8 cellular contexts compared by ENCODE assay signal in the genomic region with DNA sequence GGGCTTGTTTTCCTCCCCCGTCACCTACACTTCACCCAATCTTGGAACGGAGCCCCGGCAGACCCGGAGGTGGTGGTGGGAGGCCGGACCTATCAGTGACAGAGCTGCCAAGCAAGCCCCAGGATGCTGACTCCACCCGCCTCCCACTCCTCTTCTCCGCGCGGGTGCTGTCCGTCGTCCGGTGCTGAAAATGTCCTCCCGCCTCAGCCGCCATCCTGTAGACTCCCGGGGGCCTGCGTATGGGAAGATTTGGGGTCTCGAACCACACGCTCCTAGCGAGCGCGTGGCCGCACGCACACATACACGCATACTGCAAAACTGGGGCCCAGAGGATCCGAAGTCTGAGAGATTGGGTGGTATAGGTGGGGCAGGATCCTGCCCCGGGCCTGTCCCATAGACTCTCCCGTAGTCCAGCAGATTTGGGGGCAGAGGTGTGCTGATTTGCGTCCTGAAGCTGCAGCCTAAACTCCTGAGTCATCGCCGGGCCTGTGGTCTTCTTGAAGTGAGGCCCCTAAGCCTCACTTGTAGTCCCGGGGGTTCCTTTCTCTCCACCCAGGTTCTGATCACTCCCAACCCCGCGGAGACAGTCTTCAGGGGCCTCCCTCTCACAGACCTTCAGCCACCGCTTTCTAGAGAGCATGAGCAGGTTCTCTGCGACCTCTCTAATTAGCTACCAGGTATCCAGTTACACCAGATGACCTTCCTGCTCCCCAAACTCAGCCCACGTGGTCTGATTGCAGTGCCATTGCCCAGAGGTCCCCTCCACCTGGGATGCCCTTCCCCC. TPM values are rescaled to one million over a fixed set of nuclear protein-coding genes. Genes with fewer than 3 reads are reported as not detected.
DNase-seq lines count a peak whose midpoint lies in the region; ATAC-seq lines count a peak whose summit lies in the region.

No MANE protein-coding gene starts in this region.

- peak; percentile 17 for ATAC-seq in HG03060 (IDR thresholded peaks at IDR 0.05; ENCODE audit: low read depth, unreplicated experiment)

- peak overlapping the region; percentile 95 for H3K4me2 ChIP-seq in skeletal muscle satellite cell (ENCODE audit: low read length)

- peaks cover 15% of the 10 kb centered on the region for H3K4me1 ChIP-seq in skeletal muscle satellite cell (ENCODE audit: control insufficient read depth, insufficient read depth, low read length)

- peak overlapping the region; percentile 72 for H3K4me3 ChIP-seq in skeletal muscle satellite cell (ENCODE audit: low read length)

- peak; percentile 70 to 76 for DNase-seq in activated CD4-positive, alpha-beta T cell treated with anti-CD3 and anti-CD28 coated beads for 24 hours (ENCODE audit: low read depth in 2 of 2)
- DNase-seq in activated CD4-positive, alpha-beta T cell treated with anti-CD3 and anti-CD28 coated beads for 1 hour: no peak
- DNase-seq in SIG-M5 (lab: John Stamatoyannopoulos, UW): peak; percentile 55
- DNase-seq in activated naive CD8-positive, alpha-beta T cell treated with anti-CD3 and anti-CD28 coated beads, Interleukin-2, amount 50 U/mL, for 16 hours (ENCODE audit: low read depth, low spot score): peak; percentile 71
- DNase-seq in hepatic stellate cell (ENCODE audit: low spot score): peak; percentile 88
- no peak for DNase-seq in glomerular visceral epithelial cell (ENCODE audit: extremely low spot score)

- H3K9ac ChIP-seq in skeletal muscle satellite cell (ENCODE audit: low read depth, low read length): peak overlapping the region; percentile 96

- H3K9me3 ChIP-seq in skeletal muscle satellite cell (replicated peaks; ENCODE audit: low read length): no peaks in the 10 kb centered on the region

- peaks cover 23% of the 10 kb centered on the region for H3K36me3 ChIP-seq in skeletal muscle satellite cell (ENCODE audit: insufficient read depth, low read length)

- peaks cover 33% of the 10 kb centered on the region for H3K27me3 ChIP-seq in skeletal muscle satellite cell (ENCODE audit: control insufficient read depth, insufficient read depth, low read length)

RNA-seq across cellular contexts. Expression of gene YIF1A, which starts 0.8 kb away (rescaled TPM):
- 181 and 287 TPM in 2 replicates for total RNA-seq in skeletal muscle satellite cell (2012; rRNA removed)

RNA-seq across cellular contexts. Expression of gene TMEM151A, which starts 2.0 kb away (rescaled TPM):
- 0.22 TPM in 1 of 2 replicates, not detected in the other for total RNA-seq in skeletal muscle satellite cell (2012; rRNA removed)

RNA-seq across cellular contexts. Expression of gene CNIH2, which starts 11.8 kb away (rescaled TPM):
- 1.3 TPM in 1 of 2 replicates, not detected in the other for total RNA-seq in skeletal muscle satellite cell (2012; rRNA removed)

RNA-seq across cellular contexts. Expression of gene RAB1B, which starts 21.3 kb away (rescaled TPM):
- total RNA-seq in skeletal muscle satellite cell (2012; rRNA removed): 77.3 and 92.0 TPM in 2 replicates

RNA-seq across cellular contexts. Expression of gene CD248, which starts 27.1 kb away (rescaled TPM):
- 138 and 141 TPM in 2 replicates for total RNA-seq in skeletal muscle satellite cell (2012; rRNA removed)

Comparison
In these comparisons a context has a peak if more than half of its experiments do, and no peak if none do; other contexts are left out.
1. DNase-seq: peak in activated CD4-positive, alpha-beta T cell treated with anti-CD3 and anti-CD28 coated beads for 24 hours (2 of 2), SIG-M5 (single experiment), activated naive CD8-positive, alpha-beta T cell treated with anti-CD3 and anti-CD28 coated beads, Interleukin-2, amount 50 U/mL, for 16 hours (single experiment) and hepatic stellate cell (single experiment); none in activated CD4-positive, alpha-beta T cell treated with anti-CD3 and anti-CD28 coated beads for 1 hour (single experiment) and glomerular visceral epithelial cell (single experiment).